Comparison of ENCODE assay signal across 6 cellular contexts in genomic region chr11:111878385-111878765, GRCh38. TPM values are rescaled to one million over a fixed set of nuclear protein-coding genes. Genes with fewer than 3 reads are reported as not detected.
DNase-seq lines count a peak whose midpoint lies in the region; ATAC-seq and TF ChIP-seq lines count a peak whose summit lies in the region.

No MANE protein-coding gene starts in this region.

- no peaks in the 10 kb centered on the region for H4K20me1 ChIP-seq in neural cell (ENCODE audit: insufficient read depth)

- TF ChIP-seq CTCF in brain microvascular endothelial cell (IDR thresholded peaks at IDR 0.05; ENCODE audit: low read depth, low read length, missing control alignments): no peak
- no peak for TF ChIP-seq CTCF in neural cell (IDR thresholded peaks at IDR 0.05; ENCODE audit: poor library complexity, severe bottlenecking)
- no peak for TF ChIP-seq CTCF in GM10248 (IDR thresholded peaks at IDR 0.05; ENCODE audit: control extremely low read depth, extremely low read depth, low read depth, missing control alignments)

- H3K9me2 ChIP-seq in neural cell (ENCODE audit: insufficient read depth, low read length): no peaks in the 10 kb centered on the region

- no peak for TF ChIP-seq EP300 in neural cell (conservative IDR thresholded peaks at IDR 0.05; ENCODE audit: poor library complexity, severe bottlenecking)

- H3K27ac ChIP-seq in brain microvascular endothelial cell (peak overlapping the region; percentile 96), neural cell (ENCODE audit: low read length) (peak overlapping the region; percentile 97)

- DNase-seq in brain microvascular endothelial cell: no peak
- no peak for DNase-seq in GM10248 (ENCODE audit: extremely low spot score)

- CTCF ChIA-PET in GM10248 (lab: Yijun Ruan, JAX): interaction anchor here (0.9 to 1.0 kb wide), 3 partner anchors 14 to 104 kb away, joined by 3 to 9 read pairs (median 5); no protein-coding TSS in a partner anchor

- peak overlapping the region; percentile 91 for H3K9ac ChIP-seq in neural cell (ENCODE audit: low read length)

- H3K36me3 ChIP-seq in brain microvascular endothelial cell (replicated peaks) (peaks cover 2% of the 10 kb centered on the region), neural cell (ENCODE audit: insufficient read depth, low read length) (no peaks in the 10 kb centered on the region)

- TF ChIP-seq POLR2A in GM18505 (IDR thresholded peaks at IDR 0.05; ENCODE audit: borderline replicate concordance, extremely low read depth, insufficient read depth, insufficient read length): no peak

- POLR2A ChIA-PET in GM10248 (lab: Yijun Ruan, JAX): no interaction called here

- H3K4me3 ChIP-seq in brain microvascular endothelial cell (ENCODE audit: low read depth, low read length): peak overlapping the region; percentile 89
- H3K4me3 ChIP-seq in neural cell (ENCODE audit: low read length): peak overlapping the region; percentile 88

- H3K27me3 ChIP-seq in brain microvascular endothelial cell (replicated peaks) (no peaks in the 10 kb centered on the region), neural cell (ENCODE audit: insufficient read depth, low read depth, low read length) (no peaks in the 10 kb centered on the region)

- no peaks in the 10 kb centered on the region for H3K79me2 ChIP-seq in neural cell (replicated peaks; ENCODE audit: insufficient read depth, low read length)

- H3K4me2 ChIP-seq in neural cell (ENCODE audit: low read length): peak overlapping the region; percentile 93

- peak overlapping the region; percentile 78 for H2AFZ ChIP-seq in neural cell (ENCODE audit: low read depth, low read length)

- H3F3A ChIP-seq in neural cell (ENCODE audit: insufficient read depth, low read length, poor library complexity, severe bottlenecking): peaks cover 6% of the 10 kb centered on the region

- ATAC-seq in GM18505 (IDR thresholded peaks at IDR 0.05; ENCODE audit: unreplicated experiment): peak; percentile 15
- peak; percentile 10 for ATAC-seq in HG03280 (IDR thresholded peaks at IDR 0.05; ENCODE audit: unreplicated experiment)
- no peak for ATAC-seq in HG03378 (IDR thresholded peaks at IDR 0.05; ENCODE audit: unreplicated experiment)

- in situ Hi-C loops in brain microvascular endothelial cell (cut with HindIII; ENCODE audit: low pct_ligation_motif_present, low sequenced_read_pairs): no loop called here

- TF ChIP-seq RAD21 in neural cell (conservative IDR thresholded peaks at IDR 0.05): no peak

- H3K9me3 ChIP-seq in neural cell (ENCODE audit: low read length): no peaks in the 10 kb centered on the region

TF ChIP-seq in neural cell, 6 proteins besides CTCF, POLR2A, EP300 and RAD21:
- no peak for TF ChIP-seq SMC3 (conservative IDR thresholded peaks at IDR 0.05; ENCODE audit: poor library complexity)
- TF ChIP-seq POLR2AphosphoS5 (IDR thresholded peaks at IDR 0.05): no peak
- TF ChIP-seq EZH2 (IDR thresholded peaks at IDR 0.05; ENCODE audit: borderline replicate concordance, insufficient read depth, low read length, poor library complexity, severe bottlenecking): no peak
- no peak for TF ChIP-seq MXI1 (conservative IDR thresholded peaks at IDR 0.05; ENCODE audit: poor library complexity, severe bottlenecking)
- no peak for TF ChIP-seq REST (IDR thresholded peaks at IDR 0.05; ENCODE audit: borderline replicate concordance)
- TF ChIP-seq TAF1 (IDR thresholded peaks at IDR 0.05; ENCODE audit: low read depth): no peak

RNA-seq across cellular contexts. Expression of gene FDXACB1, which starts 0.6 kb away (rescaled TPM):
- polyA plus RNA-seq in neural cell: 3.0 and 3.1 TPM in 2 replicates
- 4.9 and 6.4 TPM in 2 replicates for polyA minus RNA-seq in neural cell

RNA-seq across cellular contexts. Expression of gene CFAP68, which starts 1.0 kb away (rescaled TPM):
- 22.0 and 28.1 TPM in 2 replicates for polyA plus RNA-seq in neural cell
- 8.1 and 10.7 TPM in 2 replicates for polyA minus RNA-seq in neural cell

RNA-seq across cellular contexts. Expression of gene ALG9, which starts 7.0 kb away (rescaled TPM):
- polyA plus RNA-seq in neural cell: 82.0 and 92.1 TPM in 2 replicates
- polyA minus RNA-seq in neural cell: 142 and 148 TPM in 2 replicates

RNA-seq across cellular contexts. Expression of gene CRYAB, which starts 33.2 kb away (rescaled TPM):
- polyA plus RNA-seq in neural cell: not detected in 2 replicates
- not detected in 2 replicates for polyA minus RNA-seq in neural cell

RNA-seq across cellular contexts. Expression of gene HSPB2, which starts 34.2 kb away (rescaled TPM):
- not detected in 2 replicates for polyA plus RNA-seq in neural cell
- not detected in 2 replicates for polyA minus RNA-seq in neural cell
